ENCODE assay signal across 19 cellular contexts in genomic region chr15:38691365-38691764, GRCh38.
DNase-seq lines count a peak whose midpoint lies in the region; ATAC-seq and TF ChIP-seq lines count a peak whose summit lies in the region.
"Had no signal": no experiment of that assay in that cellular context is flagged by ENCODE, and none has a peak within 500 bp of the region (broad histone marks: within the 10 kb centered on the region; RNA-seq: fewer than 3 reads in every experiment).

No MANE protein-coding gene starts in this region.

- H3K27ac Mint-ChIP-seq in activated CD4-positive, alpha-beta T cell treated with anti-CD3 and anti-CD28 coated beads, Interleukin-2, amount 10 ng/mL, durations not matched to agents 7 days and 5 days, result peak overlapping the region; percentile 71
- peak overlapping the region; percentile 29 for H3K27ac Mint-ChIP-seq in activated T-helper 1 cell treated with anti-CD3 and anti-CD28 coated beads, Interleukin-12 subunit alpha, Interleukin-12 subunit beta, Interleukin-2, Interleukin-4 antibody, amounts not matched to agents 30 ng/mL and 10 ng/mL and 1 ng/mL, durations not matched to agents 14 hours and 24 hours and 36 hours
- peak overlapping the region in 7 of 9 donors; percentile 16 to 96 (median 95) for H3K27ac Mint-ChIP-seq in naive thymus-derived CD4-positive, alpha-beta T cell
- H3K27ac Mint-ChIP-seq: dendritic cell treated with granulocyte-macrophage colony-stimulating factor and Interleukin-4, amounts not matched to agents 40 ng/mL and 50 ng/mL, for 4 days; neural progenitor cell had no signal

- H3K36me3 Mint-ChIP-seq in activated CD4-positive, alpha-beta T cell treated with anti-CD3 and anti-CD28 coated beads, Interleukin-2, amount 10 ng/mL, durations not matched to agents 7 days and 5 days (ENCODE audit: low read depth), result peaks cover 6% of the 10 kb centered on the region
- peaks cover 7% of the 10 kb centered on the region for H3K36me3 Mint-ChIP-seq in activated T-helper 1 cell treated with anti-CD3 and anti-CD28 coated beads, Interleukin-12 subunit alpha, Interleukin-12 subunit beta, Interleukin-2, Interleukin-4 antibody, amounts not matched to agents 30 ng/mL and 10 ng/mL and 1 ng/mL, durations not matched to agents 14 hours and 24 hours and 36 hours (ENCODE audit: low read depth)
- peaks cover 0 to 17% (median 0%) of the 10 kb centered on the region in 5 donors for H3K36me3 Mint-ChIP-seq in naive thymus-derived CD4-positive, alpha-beta T cell
- H3K36me3 Mint-ChIP-seq: CD14-positive monocyte, neural progenitor cell had no signal

- H3K27ac ChIP-seq in naive thymus-derived CD4-positive, alpha-beta T cell (ENCODE audit: low read depth, low read length), result no peak overlapping the region
- H3K27ac ChIP-seq: body of pancreas, neural progenitor cell, parathyroid adenoma, right atrium auricular region, RWPE1, SJSA1, uterus had no signal

- H3K4me3 Mint-ChIP-seq in activated CD4-positive, alpha-beta T cell treated with anti-CD3 and anti-CD28 coated beads, Interleukin-2, amount 10 ng/mL, durations not matched to agents 7 days and 5 days, result no peak overlapping the region
- H3K4me3 Mint-ChIP-seq in activated T-helper 1 cell treated with anti-CD3 and anti-CD28 coated beads, Interleukin-12 subunit alpha, Interleukin-12 subunit beta, Interleukin-2, Interleukin-4 antibody, amounts not matched to agents 30 ng/mL and 10 ng/mL and 1 ng/mL, durations not matched to agents 14 hours and 24 hours and 36 hours, result no peak overlapping the region
- no peak overlapping the region for H3K4me3 Mint-ChIP-seq in naive thymus-derived CD4-positive, alpha-beta T cell
- H3K4me3 Mint-ChIP-seq: CD14-positive monocyte; central memory CD8-positive, alpha-beta T cell; dendritic cell treated with granulocyte-macrophage colony-stimulating factor and Interleukin-4, amounts not matched to agents 40 ng/mL and 50 ng/mL, for 4 days; neural progenitor cell had no signal

- CTCF ChIA-PET in activated CD4-positive, alpha-beta T cell treated with anti-CD3 and anti-CD28 coated beads, Interleukin-2, amount 10 ng/mL, durations not matched to agents 7 days and 5 days (lab: Charles Lee), result interaction anchor here (0.6 to 10.8 kb wide), 27 partner anchors 8 to 1584 kb away, joined by 3 to 194 read pairs (median 6); partner anchors contain the start of gene RASGRP1
- CTCF ChIA-PET in naive thymus-derived CD4-positive, alpha-beta T cell (lab: Charles Lee), result interaction anchor here (0.6 to 11.2 kb wide), 31 partner anchors 9 to 930 kb away, joined by 3 to 295 read pairs (median 6); partner anchors contain the start of gene RASGRP1

- POLR2A ChIA-PET in activated CD4-positive, alpha-beta T cell treated with anti-CD3 and anti-CD28 coated beads, Interleukin-2, amount 10 ng/mL, durations not matched to agents 7 days and 5 days (lab: Charles Lee), result no interaction called here
- POLR2A ChIA-PET in naive thymus-derived CD4-positive, alpha-beta T cell (lab: Charles Lee), result interaction anchor here (0.7 to 10.9 kb wide), 14 partner anchors 18 to 237 kb away, joined by 3 to 260 read pairs (median 5); partner anchors contain the start of genes FAM98B and RASGRP1

- no peaks in the 10 kb centered on the region for H3K9me3 Mint-ChIP-seq in activated CD4-positive, alpha-beta T cell treated with anti-CD3 and anti-CD28 coated beads, Interleukin-2, amount 10 ng/mL, durations not matched to agents 7 days and 5 days
- H3K9me3 Mint-ChIP-seq in activated T-helper 1 cell treated with anti-CD3 and anti-CD28 coated beads, Interleukin-12 subunit alpha, Interleukin-12 subunit beta, Interleukin-2, Interleukin-4 antibody, amounts not matched to agents 30 ng/mL and 10 ng/mL and 1 ng/mL, durations not matched to agents 14 hours and 24 hours and 36 hours, result peaks cover 3% of the 10 kb centered on the region
- H3K9me3 Mint-ChIP-seq in naive thymus-derived CD4-positive, alpha-beta T cell, result peaks cover 0 to 6% (median 0%) of the 10 kb centered on the region in 11 donors
- H3K9me3 Mint-ChIP-seq: central memory CD8-positive, alpha-beta T cell; dendritic cell treated with granulocyte-macrophage colony-stimulating factor and Interleukin-4, amounts not matched to agents 40 ng/mL and 50 ng/mL, for 4 days; neural progenitor cell had no signal

- intact Hi-C loops in activated T-helper 1 cell treated with anti-CD3 and anti-CD28 coated beads, Interleukin-12 subunit alpha, Interleukin-12 subunit beta, Interleukin-2, Interleukin-4 antibody, amounts not matched to agents 30 ng/mL and 10 ng/mL and 1 ng/mL, durations not matched to agents 14 hours and 24 hours and 36 hours (cut with micrococcal nuclease), result loop anchor here (10.0 kb wide), 1 partner anchor 437 kb away; the partner anchor contains the start of gene SPRED1
- intact Hi-C loops in naive thymus-derived CD4-positive, alpha-beta T cell (cut with micrococcal nuclease), result loop anchor here (2.0 to 10.0 kb wide), 2 partner anchors 205 to 437 kb away; partner anchors contain the start of gene SPRED1 (in 1 of the 2)

- H3K4me3 ChIP-seq in GM12865 (ENCODE audit: low read depth, low read length), result no peak overlapping the region
- H3K4me3 ChIP-seq in naive thymus-derived CD4-positive, alpha-beta T cell (ENCODE audit: low read length), result no peak overlapping the region
- H3K4me3 ChIP-seq: body of pancreas, neural progenitor cell, right atrium auricular region, SJSA1, smooth muscle cell, uterus had no signal

- H3K4me1 ChIP-seq in naive thymus-derived CD4-positive, alpha-beta T cell (ENCODE audit: control insufficient read depth in 2 of 2, insufficient read depth in 2 of 2, low read length in 2 of 2), result peaks cover 54 to 63% of the 10 kb centered on the region in 2 donors
- H3K4me1 ChIP-seq: body of pancreas, neural progenitor cell, parathyroid adenoma, SJSA1, uterus had no signal

- H3K27me3 Mint-ChIP-seq in activated CD4-positive, alpha-beta T cell treated with anti-CD3 and anti-CD28 coated beads, Interleukin-2, amount 10 ng/mL, durations not matched to agents 7 days and 5 days, result no peaks in the 10 kb centered on the region
- no peaks in the 10 kb centered on the region for H3K27me3 Mint-ChIP-seq in activated T-helper 1 cell treated with anti-CD3 and anti-CD28 coated beads, Interleukin-12 subunit alpha, Interleukin-12 subunit beta, Interleukin-2, Interleukin-4 antibody, amounts not matched to agents 30 ng/mL and 10 ng/mL and 1 ng/mL, durations not matched to agents 14 hours and 24 hours and 36 hours (ENCODE audit: insufficient read depth)
- H3K27me3 Mint-ChIP-seq in naive thymus-derived CD4-positive, alpha-beta T cell, result no peaks in the 10 kb centered on the region
- H3K27me3 Mint-ChIP-seq: central memory CD8-positive, alpha-beta T cell; dendritic cell treated with granulocyte-macrophage colony-stimulating factor and Interleukin-4, amounts not matched to agents 40 ng/mL and 50 ng/mL, for 4 days had no signal

- ATAC-seq in naive thymus-derived CD4-positive, alpha-beta T cell, result no peak

- no peak for DNase-seq in activated CD4-positive, alpha-beta T cell treated with anti-CD3 and anti-CD28 coated beads, Interleukin-2, amount 10 ng/mL, durations not matched to agents 7 days and 5 days
- no peak for DNase-seq in activated CD4-positive, alpha-beta T cell treated with anti-CD3 and anti-CD28 coated beads for 48 hours
- DNase-seq in GM12865 (ENCODE audit: low read depth) (peak; percentile 44), activated gamma-delta T cell (lab: John Stamatoyannopoulos, UW) (no peak), NCI-H510A (lab: John Stamatoyannopoulos, UW) (no peak), GF-D8 (lab: John Stamatoyannopoulos, UW) (no peak)
- DNase-seq in activated T-helper 1 cell treated with anti-CD3 and anti-CD28 coated beads, Interleukin-12 subunit alpha, Interleukin-12 subunit beta, Interleukin-2, Interleukin-4 antibody, amounts not matched to agents 30 ng/mL and 10 ng/mL and 1 ng/mL, durations not matched to agents 14 hours and 24 hours and 36 hours (ENCODE audit: low spot score), result no peak
- no peak for DNase-seq in naive thymus-derived CD4-positive, alpha-beta T cell

- peaks cover 90% of the 10 kb centered on the region for H3K4me1 Mint-ChIP-seq in activated CD4-positive, alpha-beta T cell treated with anti-CD3 and anti-CD28 coated beads, Interleukin-2, amount 10 ng/mL, durations not matched to agents 7 days and 5 days
- H3K4me1 Mint-ChIP-seq in activated T-helper 1 cell treated with anti-CD3 and anti-CD28 coated beads, Interleukin-12 subunit alpha, Interleukin-12 subunit beta, Interleukin-2, Interleukin-4 antibody, amounts not matched to agents 30 ng/mL and 10 ng/mL and 1 ng/mL, durations not matched to agents 14 hours and 24 hours and 36 hours (ENCODE audit: low read depth), result peaks cover 90% of the 10 kb centered on the region
- peaks cover 43 to 87% (median 66%) of the 10 kb centered on the region in 7 donors for H3K4me1 Mint-ChIP-seq in naive thymus-derived CD4-positive, alpha-beta T cell

- TF ChIP-seq CTCF in GM12865 (IDR thresholded peaks at IDR 0.05; ENCODE audit: insufficient read depth, low read depth, low read length, missing control alignments), result no peak

- H3K9me3 ChIP-seq in naive thymus-derived CD4-positive, alpha-beta T cell (ENCODE audit: control insufficient read depth in 2 of 3, low read length in 3 of 3), result no peaks in the 10 kb centered on the region
- H3K9me3 ChIP-seq: body of pancreas, right atrium auricular region, SJSA1, uterus had no signal

- no peaks in the 10 kb centered on the region for H3K36me3 ChIP-seq in naive thymus-derived CD4-positive, alpha-beta T cell (ENCODE audit: control insufficient read depth in 2 of 3, insufficient read depth in 3 of 3, low read length in 3 of 3)
- H3K36me3 ChIP-seq: neural progenitor cell, right atrium auricular region, SJSA1, uterus had no signal

- H3K27me3 ChIP-seq in naive thymus-derived CD4-positive, alpha-beta T cell (ENCODE audit: control insufficient read depth in 2 of 2, insufficient read depth in 2 of 2, low read length in 2 of 2), result no peaks in the 10 kb centered on the region
- H3K27me3 ChIP-seq: body of pancreas, neural progenitor cell, right atrium auricular region, SJSA1, uterus had no signal

Comparison
In these comparisons a context has a peak if more than half of its experiments do, and no peak if none do; other contexts are left out.
1. H3K27ac Mint-ChIP-seq: peak in every context shown above with its lines; median percentile 95 in naive thymus-derived CD4-positive, alpha-beta T cell; 71 in activated CD4-positive, alpha-beta T cell treated with anti-CD3 and anti-CD28 coated beads, Interleukin-2, amount 10 ng/mL, durations not matched to agents 7 days and 5 days; 29 in activated T-helper 1 cell treated with anti-CD3 and anti-CD28 coated beads, Interleukin-12 subunit alpha, Interleukin-12 subunit beta, Interleukin-2, Interleukin-4 antibody, amounts not matched to agents 30 ng/mL and 10 ng/mL and 1 ng/mL, durations not matched to agents 14 hours and 24 hours and 36 hours.